ENCODE assay signal across 8 cellular contexts in genomic region chr16:86016201-86016965, GRCh38.
A peak's percentile ranks its signal among the peaks of the same experiment; 100 is the strongest.
DNase-seq lines count a peak whose midpoint lies in the region; ATAC-seq and TF ChIP-seq lines count a peak whose summit lies in the region.

No MANE protein-coding gene starts in this region.

- no peaks in the 10 kb centered on the region for H3K9me2 ChIP-seq in Karpas-422 (replicated peaks; ENCODE audit: insufficient read depth, low read length)
- no peaks in the 10 kb centered on the region for H3K9me2 ChIP-seq in SU-DHL-6 (replicated peaks; ENCODE audit: insufficient read depth, low read length)

- H3K9me3 ChIP-seq in Karpas-422 (ENCODE audit: low read length) (no peaks in the 10 kb centered on the region), SU-DHL-6 (ENCODE audit: insufficient read depth, low read length) (peaks cover 4% of the 10 kb centered on the region; the same call in 1 of the 2 replicates), breast epithelium (peaks cover 6 to 12% of the 10 kb centered on the region in 2 donors)

- intact Hi-C loops in breast epithelium (cut with DNase I; ENCODE audit: low total_unique reads) = no loop called here

- H4K20me1 ChIP-seq in Karpas-422 (ENCODE audit: insufficient read depth, low read depth, low read length) (no peaks in the 10 kb centered on the region), SU-DHL-6 (ENCODE audit: low read depth, low read length) (no peaks in the 10 kb centered on the region)

- peak; percentile 65 for DNase-seq in EH (ENCODE audit: low read depth)
- peak; percentile 81 for DNase-seq in Karpas-422
- peak in 1 of 2 donors; percentile 28 for DNase-seq in breast epithelium (ENCODE audit: low spot score in 2 of 2)
- DNase-seq in immature natural killer cell = peak; percentile 55 to 63 (median 56)
- DNase-seq in stimulated activated CD4-positive, alpha-beta T cell treated with anti-CD3 and anti-CD28 coated beads, Interleukin-12 subunit alpha, Interleukin-12 subunit beta, amount 100 ng/mL, for 4 hours = peak; percentile 22

- H3K27me3 ChIP-seq in Karpas-422 (ENCODE audit: low read length) (no peaks in the 10 kb centered on the region; the same call in 1 of the 2 replicates), SU-DHL-6 (ENCODE audit: low read length) (no peaks in the 10 kb centered on the region), breast epithelium (peaks cover 0 to 41% of the 10 kb centered on the region in 2 donors)

- H3K4me3 ChIP-seq in Karpas-422 (ENCODE audit: low read length) (no peak overlapping the region), SU-DHL-6 (ENCODE audit: insufficient read depth, low read length, poor library complexity, severe bottlenecking) (no peak overlapping the region), breast epithelium (no peak overlapping the region)

- TF ChIP-seq CTCF in SU-DHL-6 (IDR thresholded peaks at IDR 0.05; ENCODE audit: insufficient read depth, low read length, poor library complexity, severe bottlenecking) (peak; percentile 55), breast epithelium (IDR thresholded peaks at IDR 0.05) (peak in 2 of 3 donors; percentile 63 to 72)

- peaks cover 5 to 8% (median 7%) of the 10 kb centered on the region in 3 donors for H3K36me3 Mint-ChIP-seq in immature natural killer cell

- H3K79me2 ChIP-seq in Karpas-422 (ENCODE audit: low read length) (no peaks in the 10 kb centered on the region), SU-DHL-6 (ENCODE audit: insufficient read depth, low read length) (no peaks in the 10 kb centered on the region)

- peaks cover 12 to 28% (median 18%) of the 10 kb centered on the region in 3 donors for H3K27me3 Mint-ChIP-seq in immature natural killer cell (ENCODE audit: low read depth in 3 of 3)

- 0 out of 2 replicates have a peak, but pooled peaks cover 2% of the 10 kb centered on the region for H3F3A ChIP-seq in SU-DHL-6 (ENCODE audit: insufficient read depth)

- H2AFZ ChIP-seq in Karpas-422 (ENCODE audit: low read length) (no peak overlapping the region), SU-DHL-6 (ENCODE audit: low read depth, low read length, severe bottlenecking) (no peak overlapping the region)

- no peak overlapping the region for H3K4me2 ChIP-seq in Karpas-422 (ENCODE audit: low read depth, low read length, poor library complexity, severe bottlenecking)
- no peak overlapping the region for H3K4me2 ChIP-seq in SU-DHL-6 (ENCODE audit: low read depth, low read length, poor library complexity, severe bottlenecking)

- H3K4me1 ChIP-seq in Karpas-422 (ENCODE audit: low read length) = peaks cover 12% of the 10 kb centered on the region
- H3K4me1 ChIP-seq in breast epithelium = no peaks in the 10 kb centered on the region

- TF ChIP-seq POLR2A in breast epithelium (IDR thresholded peaks at IDR 0.05) = no peak

- H3K4me1 Mint-ChIP-seq in immature natural killer cell = peaks cover 11% of the 10 kb centered on the region in 2 donors

- H3K9ac ChIP-seq in Karpas-422 (ENCODE audit: low read length) (no peak overlapping the region), SU-DHL-6 (ENCODE audit: low read length) (no peak overlapping the region)

- H3K36me3 ChIP-seq in Karpas-422 (ENCODE audit: insufficient read depth, low read length) (no peaks in the 10 kb centered on the region), SU-DHL-6 (ENCODE audit: low read length) (no peaks in the 10 kb centered on the region), breast epithelium (no peaks in the 10 kb centered on the region)

- no peak overlapping the region for H3K27ac Mint-ChIP-seq in immature natural killer cell

- peaks cover 7 to 18% (median 9%) of the 10 kb centered on the region in 6 donors for H3K9me3 Mint-ChIP-seq in immature natural killer cell

- H3K27ac ChIP-seq in Karpas-422 (ENCODE audit: low read length) (no peak overlapping the region), SU-DHL-6 (ENCODE audit: low read depth, low read length) (no peak overlapping the region), breast epithelium (no peak overlapping the region)

- H3K4me3 Mint-ChIP-seq in immature natural killer cell = no peak overlapping the region

- no peak for ATAC-seq in HG03565 (IDR thresholded peaks at IDR 0.05; ENCODE audit: unreplicated experiment)
- no peak for ATAC-seq in GM19463 (IDR thresholded peaks at IDR 0.05; ENCODE audit: unreplicated experiment)
